Comparison of ENCODE assay signal across 10 cellular contexts in the genomic region with DNA sequence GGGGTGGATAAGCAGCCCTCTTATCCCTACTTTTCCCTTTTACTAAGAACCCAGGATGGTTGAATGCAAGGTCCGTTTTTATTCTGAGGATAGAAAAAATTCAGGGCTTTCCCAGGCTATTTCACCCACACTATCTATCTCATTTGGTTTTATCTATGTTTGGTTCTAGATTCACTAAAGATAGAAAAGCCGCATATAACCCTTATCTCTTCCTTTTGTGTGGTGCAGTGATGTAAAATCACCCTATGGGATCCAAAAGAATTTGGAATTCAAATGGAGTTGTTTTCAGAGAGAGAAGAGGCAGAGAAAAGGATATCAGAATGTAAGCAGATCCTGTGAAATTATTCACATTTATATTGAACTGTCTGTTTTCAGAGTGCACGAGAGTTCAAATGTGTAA.
"Had no signal": no experiment of that assay in that cellular context is flagged by ENCODE, and none has a peak within 500 bp of the region (broad histone marks: within the 10 kb centered on the region; RNA-seq: fewer than 3 reads in every experiment).

No MANE protein-coding gene starts in this region.

- FAIRE-seq: HTR-8/SVneo, K562 had no signal

- ATAC-seq: HCT116, K562 had no signal

- H3K4me3 ChIP-seq: GM23248, HAP-1, K562 had no signal

- DNase-seq: GM23248, GOT3, H7, HFFc6, IMR-90, KG1 had no signal
